8 cellular contexts compared by ENCODE assay signal in the genomic region with DNA sequence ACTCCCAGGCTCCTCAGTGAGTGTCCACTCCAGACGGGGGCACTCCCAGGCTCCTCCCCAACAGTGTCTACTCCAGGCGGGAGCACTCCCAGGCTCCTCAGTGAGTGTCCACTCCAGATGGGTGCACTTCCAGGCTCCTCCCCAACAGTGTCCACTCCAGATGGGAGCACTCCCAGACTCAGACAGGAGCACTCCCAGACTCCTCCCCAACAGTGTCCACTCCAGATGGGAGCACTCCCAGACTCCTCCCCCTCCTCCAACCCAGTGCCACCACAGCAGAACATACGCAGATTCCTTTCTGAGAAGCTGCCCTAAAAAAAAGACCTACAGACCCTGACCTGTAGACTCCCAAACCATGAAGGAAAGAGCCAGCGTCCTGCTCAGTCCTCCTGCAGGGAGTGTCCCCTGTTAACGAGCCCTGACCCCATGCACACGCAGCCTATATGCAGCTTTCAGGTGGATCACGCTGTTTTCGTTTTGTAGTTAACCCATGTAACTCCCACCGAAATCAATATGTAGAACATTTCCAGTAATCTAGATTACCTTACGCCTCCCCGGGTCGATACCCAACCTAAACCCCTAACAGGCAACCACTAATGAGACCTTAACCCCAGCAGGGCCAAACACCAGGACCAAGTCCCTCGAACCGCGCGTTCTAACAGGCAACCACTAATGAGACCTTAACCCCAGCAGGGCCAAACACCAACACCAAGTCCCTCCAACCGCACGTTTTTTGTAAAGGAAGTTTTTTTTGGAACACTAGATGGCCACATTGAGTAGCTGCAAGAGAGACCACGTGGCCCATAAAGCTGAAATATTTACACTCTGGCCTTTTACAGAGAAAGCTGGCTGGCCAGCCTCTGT. TPM values are rescaled to one million over a fixed set of nuclear protein-coding genes. Genes with fewer than 3 reads are reported as not detected.
A peak's percentile ranks its signal among the peaks of the same experiment; 100 is the strongest.
DNase-seq lines count a peak whose midpoint lies in the region; ATAC-seq, FAIRE-seq and TF ChIP-seq lines count a peak whose summit lies in the region.

No MANE protein-coding gene starts in this region.

- ATAC-seq in GM21515 (IDR thresholded peaks at IDR 0.05; ENCODE audit: unreplicated experiment) (no peak), GM21528 (IDR thresholded peaks at IDR 0.05; ENCODE audit: low FRiP score, unreplicated experiment) (no peak)

- no peak overlapping the region for H3K4me2 ChIP-seq in endothelial cell of umbilical vein (ENCODE audit: insufficient read depth, low read length)

- DNase-seq in A673 (ENCODE audit: low spot score) (peak; percentile 78), GF-D8 (lab: John Stamatoyannopoulos, UW) (peak; percentile 70), NCI-H146 (lab: John Stamatoyannopoulos, UW) (peak; percentile 67), SW 1271 (lab: John Stamatoyannopoulos, UW) (peak; percentile 36 to 75), endothelial cell of umbilical vein (ENCODE audit: low read depth, low spot score) (peak; percentile 71), mucosa of gallbladder (ENCODE audit: low spot score) (peak; percentile 56)

- H3K9ac ChIP-seq in endothelial cell of umbilical vein (replicated peaks; ENCODE audit: extremely low read depth, insufficient read depth, low read length), result no peak overlapping the region

- H2AFZ ChIP-seq in endothelial cell of umbilical vein (ENCODE audit: low read depth, low read length), result peak overlapping the region; percentile 87

- TF ChIP-seq CTCF in A673 (conservative IDR thresholded peaks at IDR 0.05; ENCODE audit: low read depth, low read length), result peak; percentile 79
- peak; percentile 66 to 71 for TF ChIP-seq CTCF in endothelial cell of umbilical vein (IDR thresholded peaks at IDR 0.05; ENCODE audit: extremely low read depth in 1 of 2, insufficient read depth in 1 of 2, low read depth in 1 of 2, low read length in 2 of 2)

- dilution Hi-C loops in endothelial cell of umbilical vein (cut with MboI; ENCODE audit: extremely low pct_ligation_motif_present, low sequenced_read_pairs), result no loop called here

- H3K27me3 ChIP-seq in A673 (replicated peaks; ENCODE audit: insufficient read depth, low read depth, low read length, poor library complexity), result no peaks in the 10 kb centered on the region
- H3K27me3 ChIP-seq in endothelial cell of umbilical vein (ENCODE audit: control insufficient read depth in 2 of 2, insufficient read depth in 2 of 2, low read length in 2 of 2), result no peaks in the 10 kb centered on the region

- POLR2A ChIA-PET in A673 (lab: Charles Lee; ENCODE audit: low non-redundant PET), result interaction anchor here (0.6 to 0.7 kb wide), 2 partner anchors 233 to 243 kb away, joined by 3 to 12 read pairs; no protein-coding TSS in a partner anchor
- POLR2A ChIA-PET in endothelial cell of umbilical vein (lab: Charles Lee), result interaction anchor here (0.7 kb wide), 1 partner anchor 66 kb away, joined by 3 read pairs; no protein-coding TSS in a partner anchor

- H3K79me2 ChIP-seq in endothelial cell of umbilical vein (ENCODE audit: control insufficient read depth, insufficient read depth, low read length), result no peaks in the 10 kb centered on the region

- H3K27ac ChIP-seq in A673 (ENCODE audit: low read depth, low read length, poor library complexity, severe bottlenecking) (peak overlapping the region; percentile 50), endothelial cell of umbilical vein (ENCODE audit: insufficient read depth, low read depth, low read length) (no peak overlapping the region)

- no peaks in the 10 kb centered on the region for H3K9me1 ChIP-seq in endothelial cell of umbilical vein (replicated peaks; ENCODE audit: control insufficient read depth, extremely low read depth, insufficient read depth, low read length)

- TF ChIP-seq POLR2A in endothelial cell of umbilical vein (IDR thresholded peaks at IDR 0.05; ENCODE audit: low read depth, low read length), result no peak

- H3K4me3 ChIP-seq in A673 (ENCODE audit: low read depth, low read length, poor library complexity, severe bottlenecking) (no peak overlapping the region), endothelial cell of umbilical vein (replicated peaks in 1 of 3; ENCODE audit: insufficient read depth in 1 of 3, low read depth in 1 of 3, low read length in 3 of 3) (no peak overlapping the region)

- no TSS peak for BruUV-seq in A673 (replicated peaks; lab: Mats Ljungman, UMichigan)
- BruUV-seq in endothelial cell of umbilical vein (replicated peaks; lab: Mats Ljungman, UMichigan), result no TSS peak

- H3K9me3 ChIP-seq in A673 (ENCODE audit: low read depth, low read length, poor library complexity, severe bottlenecking), result no peaks in the 10 kb centered on the region
- H3K9me3 ChIP-seq in endothelial cell of umbilical vein (replicated peaks; ENCODE audit: control insufficient read depth, insufficient read depth, low read length), result no peaks in the 10 kb centered on the region

- no peaks in the 10 kb centered on the region for H3K4me1 ChIP-seq in A673 (ENCODE audit: insufficient read depth, low read length, poor library complexity, severe bottlenecking)
- peaks cover 2% of the 10 kb centered on the region for H3K4me1 ChIP-seq in endothelial cell of umbilical vein (ENCODE audit: control insufficient read depth, extremely low read depth, insufficient read depth, low read length)

- CTCF ChIA-PET in A673 (lab: Charles Lee) (interaction anchor here (0.5 to 0.7 kb wide), 3 partner anchors 44 to 440 kb away, joined by 3 read pairs; no protein-coding TSS in a partner anchor), endothelial cell of umbilical vein (lab: Charles Lee) (interaction anchor here (0.6 to 1.9 kb wide), 22 partner anchors 8 to 250 kb away, joined by 3 to 16 read pairs (median 5); partner anchors contain the start of genes DPH7, EXD3 and MRPL41)

- H3K36me3 ChIP-seq in A673 (ENCODE audit: insufficient read depth, low read length, poor library complexity, severe bottlenecking) (no peaks in the 10 kb centered on the region), endothelial cell of umbilical vein (ENCODE audit: control insufficient read depth in 2 of 2, extremely low read depth in 1 of 2, insufficient read depth in 2 of 2, low read length in 2 of 2) (no peaks in the 10 kb centered on the region)

- peak; percentile 91 for FAIRE-seq in endothelial cell of umbilical vein (lab: Jason Lieb, UNC)

- intact Hi-C loops in A673 (cut with micrococcal nuclease; ENCODE audit: unreplicated experiment), result no loop called here
- intact Hi-C loops in endothelial cell of umbilical vein (cut with micrococcal nuclease), result no loop called here

- no peaks in the 10 kb centered on the region for H4K20me1 ChIP-seq in endothelial cell of umbilical vein (replicated peaks; ENCODE audit: control insufficient read depth, extremely low read depth, insufficient read depth, low read length)

TF ChIP-seq in endothelial cell of umbilical vein, 7 proteins besides CTCF, POLR2A, EP300 and RAD21 (continues in another document):
- TF ChIP-seq FOS (IDR thresholded peaks at IDR 0.05; ENCODE audit: borderline replicate concordance, insufficient read depth, low read length) (no peak), JUN (IDR thresholded peaks at IDR 0.05; ENCODE audit: borderline replicate concordance, insufficient read depth, insufficient read length, low read depth) (no peak)

RNA-seq across cellular contexts. Expression of gene PNPLA7, which starts 15.7 kb away (rescaled TPM):
- 0.90 and 1.8 TPM in 2 replicates for total RNA-seq in A673 (2021)
- total RNA-seq in endothelial cell of umbilical vein, result 1.9 TPM in 2 replicates
- polyA plus RNA-seq in endothelial cell of umbilical vein, result 1.0 and 1.2 TPM in 2 replicates
- polyA plus RNA-seq in endothelial cell of umbilical vein (2011; cell fraction: cytosol; rRNA removed), result 0.30 and 0.37 TPM in 2 replicates
- polyA plus RNA-seq in endothelial cell of umbilical vein (2011; cell fraction: nucleus; rRNA removed), result 7.4 and 10.0 TPM in 2 replicates
- 0.92 and 1.1 TPM in 2 replicates for polyA plus RNA-seq in endothelial cell of umbilical vein (2012)
- polyA minus RNA-seq in endothelial cell of umbilical vein, result 0.78 and 1.8 TPM in 2 replicates
- 0.72 TPM for polyA minus RNA-seq in endothelial cell of umbilical vein (2011; cell fraction: cytosol; rRNA and poly(A)+ RNA removed)
- 2.8 and 3.6 TPM in 2 replicates for polyA minus RNA-seq in endothelial cell of umbilical vein (2011; cell fraction: nucleus; rRNA and poly(A)+ RNA removed)
- total RNA-seq in mucosa of gallbladder, result 16.5 TPM

RNA-seq across cellular contexts. Expression of gene MRPL41, which starts 17.2 kb away (rescaled TPM):
- total RNA-seq in A673 (2021), result 66.6 and 67.4 TPM in 2 replicates
- 50.7 and 53.3 TPM in 2 replicates for total RNA-seq in endothelial cell of umbilical vein
- polyA plus RNA-seq in endothelial cell of umbilical vein, result 50.4 and 90.1 TPM in 2 replicates
- 23.9 and 47.2 TPM in 2 replicates for polyA plus RNA-seq in endothelial cell of umbilical vein (2011; cell fraction: cytosol; rRNA removed)
- polyA plus RNA-seq in endothelial cell of umbilical vein (2011; cell fraction: nucleus; rRNA removed), result 12.3 and 14.7 TPM in 2 replicates
- polyA plus RNA-seq in endothelial cell of umbilical vein (2012), result 38.0 and 55.4 TPM in 2 replicates
- polyA minus RNA-seq in endothelial cell of umbilical vein, result 6.6 and 8.1 TPM in 2 replicates
- polyA minus RNA-seq in endothelial cell of umbilical vein (2011; cell fraction: cytosol; rRNA and poly(A)+ RNA removed), result 21.3 TPM
- polyA minus RNA-seq in endothelial cell of umbilical vein (2011; cell fraction: nucleus; rRNA and poly(A)+ RNA removed), result 2.1 and 4.1 TPM in 2 replicates
- 86.8 TPM for total RNA-seq in mucosa of gallbladder

RNA-seq across cellular contexts. Expression of gene DPH7, which starts 44.2 kb away (rescaled TPM):
- 56.5 and 56.9 TPM in 2 replicates for total RNA-seq in A673 (2021)
- total RNA-seq in endothelial cell of umbilical vein, result 43.2 TPM in 2 replicates
- 40.8 and 41.8 TPM in 2 replicates for polyA plus RNA-seq in endothelial cell of umbilical vein
- 29.5 and 37.5 TPM in 2 replicates for polyA plus RNA-seq in endothelial cell of umbilical vein (2011; cell fraction: cytosol; rRNA removed)
- polyA plus RNA-seq in endothelial cell of umbilical vein (2011; cell fraction: nucleus; rRNA removed), result 144 and 146 TPM in 2 replicates
- 23.9 and 26.7 TPM in 2 replicates for polyA plus RNA-seq in endothelial cell of umbilical vein (2012)
- polyA minus RNA-seq in endothelial cell of umbilical vein, result 25.6 and 26.6 TPM in 2 replicates
- polyA minus RNA-seq in endothelial cell of umbilical vein (2011; cell fraction: cytosol; rRNA and poly(A)+ RNA removed), result 18.8 TPM
- polyA minus RNA-seq in endothelial cell of umbilical vein (2011; cell fraction: nucleus; rRNA and poly(A)+ RNA removed), result 25.6 and 29.5 TPM in 2 replicates
- 33.9 TPM for total RNA-seq in mucosa of gallbladder

RNA-seq across cellular contexts. Expression of gene ZMYND19, which starts 55.8 kb away (rescaled TPM):
- total RNA-seq in A673 (2021) (68.0 and 75.3 TPM in 2 replicates), endothelial cell of umbilical vein (32.6 and 35.4 TPM in 2 replicates), mucosa of gallbladder (22.2 TPM)
- 22.3 and 22.8 TPM in 2 replicates for polyA plus RNA-seq in endothelial cell of umbilical vein
- polyA plus RNA-seq in endothelial cell of umbilical vein (2011; cell fraction: cytosol; rRNA removed), result 19.3 and 21.9 TPM in 2 replicates
- 42.1 and 43.3 TPM in 2 replicates for polyA plus RNA-seq in endothelial cell of umbilical vein (2011; cell fraction: nucleus; rRNA removed)
- 21.3 and 23.6 TPM in 2 replicates for polyA plus RNA-seq in endothelial cell of umbilical vein (2012)
- 8.6 and 10.9 TPM in 2 replicates for polyA minus RNA-seq in endothelial cell of umbilical vein
- 42.3 TPM for polyA minus RNA-seq in endothelial cell of umbilical vein (2011; cell fraction: cytosol; rRNA and poly(A)+ RNA removed)
- 10.8 and 12.6 TPM in 2 replicates for polyA minus RNA-seq in endothelial cell of umbilical vein (2011; cell fraction: nucleus; rRNA and poly(A)+ RNA removed)
